37 cellular contexts compared by ENCODE assay signal in genomic region chr4:84899616-84900015, GRCh38.
"Had no signal": no experiment of that assay in that cellular context is flagged by ENCODE, and none has a peak within 500 bp of the region (broad histone marks: within the 10 kb centered on the region; RNA-seq: fewer than 3 reads in every experiment).

No MANE protein-coding gene starts in this region.

- H3K36me3 ChIP-seq: adrenal gland, brain microvascular endothelial cell, breast epithelium had no signal

- H3K4me3 Mint-ChIP-seq: activated B cell treated with CpG ODN at 0.5 μM for 24 hours; activated CD4-positive, alpha-beta memory T cell treated with anti-CD3 and anti-CD28 coated beads for 36 hours; activated CD4-positive, alpha-beta T cell treated with anti-CD3 and anti-CD28 coated beads, Interleukin-2, amount 10 ng/mL, durations not matched to agents 24 days and 14 days; activated CD8-positive, alpha-beta T cell treated with anti-CD3 and anti-CD28 coated beads for 36 hours; activated naive CD4-positive, alpha-beta T cell treated with anti-CD3 and anti-CD28 coated beads for 36 hours; activated naive CD8-positive, alpha-beta T cell treated with anti-CD3 and anti-CD28 coated beads for 36 hours; activated T-cell treated with anti-CD3 and anti-CD28 coated beads, Interleukin-2, amount 50 U/mL, for 4 hours; activated T-cell treated with anti-CD3 and anti-CD28 coated beads, Interleukin-2, amount 50 U/mL, for 72 hours; activated T-helper 1 cell treated with anti-CD3 and anti-CD28 coated beads, Interleukin-12 subunit alpha, Interleukin-12 subunit beta, Interleukin-2, Interleukin-4 antibody, amounts not matched to agents 30 ng/mL and 10 ng/mL and 1 ng/mL, durations not matched to agents 14 hours and 24 hours and 36 hours; activated T-helper 17 cell treated with anti-CD3 and anti-CD28 coated beads, Interleukin-2, amount 50 U/mL, for 72 hours; T-helper 1 cell treated with Interleukin-12 subunit alpha and Interleukin-12 subunit beta and Interleukin-4 antibody, amounts not matched to agents 30 μg/mL and 1 μg/mL, for 36 hours; T-helper 2 cell treated with Interferon-gamma antibody and Interleukin-4, amounts not matched to agents 5 μg/mL and 100 μg/mL, for 36 hours had no signal

- ATAC-seq: activated CD8-positive, alpha-beta T cell treated with anti-CD3 and anti-CD28 coated beads for 36 hours; activated naive CD4-positive, alpha-beta T cell treated with anti-CD3 and anti-CD28 coated beads, Interleukin-2, amount 50 U/mL, for 72 hours; activated T-cell treated with anti-CD3 and anti-CD28 coated beads, Interleukin-2, amount 50 U/mL, for 4 hours; activated T-cell treated with anti-CD3 and anti-CD28 coated beads, Interleukin-2, amount 50 U/mL, for 72 hours; activated T-helper 17 cell treated with anti-CD3 and anti-CD28 coated beads, Interleukin-2, amount 50 U/mL, for 72 hours; body of pancreas had no signal

- H3K4me1 ChIP-seq: adrenal gland, breast epithelium had no signal

- H3K27me3 Mint-ChIP-seq: activated B cell treated with CpG ODN at 0.5 μM for 24 hours; activated CD4-positive, alpha-beta memory T cell treated with anti-CD3 and anti-CD28 coated beads for 36 hours; activated CD4-positive, alpha-beta T cell treated with anti-CD3 and anti-CD28 coated beads, Interleukin-2, amount 10 ng/mL, durations not matched to agents 24 days and 14 days; activated CD8-positive, alpha-beta T cell treated with anti-CD3 and anti-CD28 coated beads for 36 hours; activated T-helper 17 cell treated with anti-CD3 and anti-CD28 coated beads, Interleukin-2, amount 50 U/mL, for 72 hours had no signal

- H3K27ac Mint-ChIP-seq: activated B cell treated with CpG ODN at 0.5 μM for 24 hours; activated CD4-positive, alpha-beta memory T cell treated with anti-CD3 and anti-CD28 coated beads for 36 hours; activated CD4-positive, alpha-beta T cell treated with anti-CD3 and anti-CD28 coated beads, Interleukin-2, amount 10 ng/mL, durations not matched to agents 24 days and 14 days; activated CD8-positive, alpha-beta T cell treated with anti-CD3 and anti-CD28 coated beads for 36 hours; activated naive CD4-positive, alpha-beta T cell treated with anti-CD3 and anti-CD28 coated beads for 36 hours; activated naive CD4-positive, alpha-beta T cell treated with anti-CD3 and anti-CD28 coated beads, Interleukin-2, amount 50 U/mL, for 72 hours; activated naive CD8-positive, alpha-beta T cell treated with anti-CD3 and anti-CD28 coated beads for 36 hours; activated T-cell treated with anti-CD3 and anti-CD28 coated beads, Interleukin-2, amount 50 U/mL, for 72 hours; activated T-helper 1 cell treated with anti-CD3 and anti-CD28 coated beads, Interleukin-12 subunit alpha, Interleukin-12 subunit beta, Interleukin-2, Interleukin-4 antibody, amounts not matched to agents 30 ng/mL and 10 ng/mL and 1 ng/mL, durations not matched to agents 14 hours and 24 hours and 36 hours; activated T-helper 17 cell treated with anti-CD3 and anti-CD28 coated beads, Interleukin-2, amount 50 U/mL, for 72 hours; T-helper 1 cell treated with Interleukin-12 subunit alpha and Interleukin-12 subunit beta and Interleukin-4 antibody, amounts not matched to agents 30 μg/mL and 1 μg/mL, for 36 hours; T-helper 2 cell treated with Interferon-gamma antibody and Interleukin-4, amounts not matched to agents 5 μg/mL and 100 μg/mL, for 36 hours had no signal

- H3K9me3 ChIP-seq: adrenal gland, body of pancreas, breast epithelium had no signal

- H3K36me3 Mint-ChIP-seq: activated CD4-positive, alpha-beta memory T cell treated with anti-CD3 and anti-CD28 coated beads for 36 hours; activated naive CD4-positive, alpha-beta T cell treated with anti-CD3 and anti-CD28 coated beads, Interleukin-2, amount 50 U/mL, for 72 hours; activated naive CD8-positive, alpha-beta T cell treated with anti-CD3 and anti-CD28 coated beads for 36 hours had no signal

- H3K27me3 ChIP-seq: adrenal gland, body of pancreas, brain microvascular endothelial cell, breast epithelium had no signal

- FAIRE-seq: astrocyte, TTC549 had no signal

- H3K4me3 ChIP-seq: adrenal gland, body of pancreas, breast epithelium had no signal

- DNase-seq: activated B cell treated with CpG ODN at 0.5 μM for 24 hours; activated CD4-positive, alpha-beta memory T cell treated with anti-CD3 and anti-CD28 coated beads for 36 hours; activated CD4-positive, alpha-beta T cell treated with anti-CD3 and anti-CD28 coated beads for 4 hours; activated CD4-positive, alpha-beta T cell treated with anti-CD3 and anti-CD28 coated beads, Interleukin-2, amount 10 ng/mL, durations not matched to agents 24 days and 14 days; activated CD4-positive, alpha-beta T cell treated with anti-CD3 and anti-CD28 coated beads, Interleukin-2, amount 50 U/mL, for 1 hour; activated CD4-positive, alpha-beta T cell treated with anti-CD3 and anti-CD28 coated beads, Interleukin-2, amount 50 U/mL, for 4 hours; activated CD4-positive, CD25-positive, alpha-beta regulatory T cell treated with anti-CD3 and anti-CD28 coated beads, Interleukin-2, amount 50 U/mL, for 72 hours; activated CD8-positive, alpha-beta memory T cell treated with anti-CD3 and anti-CD28 coated beads, Interleukin-2, amount 50 U/mL, for 4 hours; activated CD8-positive, alpha-beta T cell treated with anti-CD3 and anti-CD28 coated beads for 36 hours; activated effector memory CD4-positive, alpha-beta T cell treated with anti-CD3 and anti-CD28 coated beads, Interleukin-2, amount 50 U/mL, for 16 hours; activated gamma-delta T cell treated with Interleukin-2 at 50 U/mL for 16 hours; activated naive CD4-positive, alpha-beta T cell; activated naive CD4-positive, alpha-beta T cell treated with anti-CD3 and anti-CD28 coated beads for 36 hours; activated naive CD4-positive, alpha-beta T cell treated with anti-CD3 and anti-CD28 coated beads, Interleukin-2, amount 50 U/mL, for 16 hours; activated naive CD8-positive, alpha-beta T cell treated with anti-CD3 and anti-CD28 coated beads for 36 hours; activated T-cell treated with anti-CD3 and anti-CD28 coated beads for 4 hours; activated T-cell treated with anti-CD3 and anti-CD28 coated beads, Interleukin-2, amount 50 U/mL, for 1 hour; activated T-cell treated with anti-CD3 and anti-CD28 coated beads, Interleukin-2, amount 50 U/mL, for 4 hours; activated T-cell treated with anti-CD3 and anti-CD28 coated beads, Interleukin-2, amount 50 U/mL, for 72 hours; adrenal gland; amniotic stem cell; aorta; body of pancreas; brain microvascular endothelial cell; central memory CD4-positive, alpha-beta T cell; T-helper 1 cell; T-helper 2 cell; T-helper 9 cell; WERI-Rb-1 had no signal

- H3K9me3 Mint-ChIP-seq: activated B cell treated with CpG ODN at 0.5 μM for 24 hours; activated CD4-positive, alpha-beta memory T cell treated with anti-CD3 and anti-CD28 coated beads for 36 hours; activated CD4-positive, alpha-beta T cell treated with anti-CD3 and anti-CD28 coated beads, Interleukin-2, amount 10 ng/mL, durations not matched to agents 24 days and 14 days; activated CD8-positive, alpha-beta T cell treated with anti-CD3 and anti-CD28 coated beads for 36 hours; activated naive CD4-positive, alpha-beta T cell treated with anti-CD3 and anti-CD28 coated beads for 36 hours; activated naive CD8-positive, alpha-beta T cell treated with anti-CD3 and anti-CD28 coated beads for 36 hours; activated T-cell treated with anti-CD3 and anti-CD28 coated beads, Interleukin-2, amount 50 U/mL, for 4 hours; activated T-cell treated with anti-CD3 and anti-CD28 coated beads, Interleukin-2, amount 50 U/mL, for 72 hours; activated T-helper 1 cell treated with anti-CD3 and anti-CD28 coated beads, Interleukin-12 subunit alpha, Interleukin-12 subunit beta, Interleukin-2, Interleukin-4 antibody, amounts not matched to agents 30 ng/mL and 10 ng/mL and 1 ng/mL, durations not matched to agents 14 hours and 24 hours and 36 hours; activated T-helper 17 cell treated with anti-CD3 and anti-CD28 coated beads, Interleukin-2, amount 50 U/mL, for 72 hours; T-helper 1 cell treated with Interleukin-12 subunit alpha and Interleukin-12 subunit beta and Interleukin-4 antibody, amounts not matched to agents 30 μg/mL and 1 μg/mL, for 36 hours; T-helper 2 cell treated with Interferon-gamma antibody and Interleukin-4, amounts not matched to agents 5 μg/mL and 100 μg/mL, for 36 hours had no signal

- H3K4me1 Mint-ChIP-seq: activated B cell treated with CpG ODN at 0.5 μM for 24 hours; activated CD4-positive, alpha-beta T cell treated with anti-CD3 and anti-CD28 coated beads, Interleukin-2, amount 10 ng/mL, durations not matched to agents 24 days and 14 days; activated naive CD8-positive, alpha-beta T cell treated with anti-CD3 and anti-CD28 coated beads for 36 hours; activated T-helper 17 cell treated with anti-CD3 and anti-CD28 coated beads, Interleukin-2, amount 50 U/mL, for 72 hours had no signal

- H3K27ac ChIP-seq: adrenal gland, body of pancreas, brain microvascular endothelial cell, breast epithelium, WERI-Rb-1 had no signal
